In genomic region chr3:64357481-64357880, GRCh38 we compare ENCODE assay signal across 27 cellular contexts.
"Had no signal": no experiment of that assay in that cellular context is flagged by ENCODE, and none has a peak within 500 bp of the region (broad histone marks: within the 10 kb centered on the region; RNA-seq: fewer than 3 reads in every experiment).

No MANE protein-coding gene starts in this region.

- DNase-seq: cerebellar nuclear complex; dorsolateral prefrontal cortex; effector CD4-positive, alpha-beta T cell; foreskin keratinocyte; heart left ventricle; hippocampal formation; left ventricle myocardium superior; lower lobe of right lung; mucosa of descending colon; naive B cell; psoas muscle; right lobe of liver; small intestine; stimulated activated CD4-positive, alpha-beta T cell treated with anti-CD3 and anti-CD28 coated beads, Interleukin-15, amount 100 ng/mL, for 24 hours; stimulated activated CD4-positive, alpha-beta T cell treated with anti-CD3 and anti-CD28 coated beads, Interleukin-2, amount 100 ng/mL, for 48 hours; stimulated activated naive B cell treated with anti-CD40 and anti-IgM and Interleukin-4, amounts not matched to agents 10 μg/mL and 1 μg/mL and 100 μg/mL, for 72 hours; upper lobe of left lung; uterus had no signal

- H3K36me3 Mint-ChIP-seq: memory B cell; mesothelial cell of epicardium; naive B cell; natural killer cell treated with Interleukin-12 subunit alpha and Interleukin-12 subunit beta and Interleukin-15 and Interleukin-18, amount 100 ng/mL, for 72 hours; neural progenitor cell; stimulated activated naive B cell treated with anti-CD40 and anti-IgM and Interleukin-4, amounts not matched to agents 10 μg/mL and 1 μg/mL and 100 μg/mL, for 72 hours had no signal

- H3K4me3 ChIP-seq: dorsolateral prefrontal cortex, gastroesophageal sphincter, heart left ventricle, lower lobe of right lung, mucosa of descending colon, neural progenitor cell, psoas muscle, right lobe of liver, thoracic aorta, tibial nerve, upper lobe of left lung, uterus had no signal

- H3K27me3 ChIP-seq: foreskin keratinocyte, gastroesophageal sphincter, heart left ventricle, neural progenitor cell, right lobe of liver, tibial nerve, upper lobe of left lung, uterus had no signal

- H3K9me3 ChIP-seq: gastroesophageal sphincter, heart left ventricle, lower lobe of right lung, mucosa of descending colon, psoas muscle, right lobe of liver, thoracic aorta, tibial nerve, upper lobe of left lung, uterus had no signal

- H3K4me2 ChIP-seq: neural progenitor cell had no signal

- H3K36me3 ChIP-seq: gastroesophageal sphincter, heart left ventricle, lower lobe of right lung, neural progenitor cell, right lobe of liver, thoracic aorta, tibial nerve, upper lobe of left lung, uterus had no signal

- H3K4me3 Mint-ChIP-seq: memory B cell; mesothelial cell of epicardium; naive B cell; natural killer cell treated with Interleukin-12 subunit alpha and Interleukin-12 subunit beta and Interleukin-15 and Interleukin-18, amount 100 ng/mL, for 72 hours; neural progenitor cell; stimulated activated naive B cell treated with anti-CD40 and anti-IgM and Interleukin-4, amounts not matched to agents 10 μg/mL and 1 μg/mL and 100 μg/mL, for 72 hours; stimulated activated naive CD8-positive, alpha-beta T cell treated with anti-CD3 and anti-CD28 coated beads, Interleukin-15, Interleukin-2, amounts not matched to agents 100 ng/mL and 50 ng/mL, for 24 hours had no signal

- H3K27ac ChIP-seq: dorsolateral prefrontal cortex, epithelial cell of prostate, foreskin keratinocyte, gastroesophageal sphincter, heart left ventricle, lower lobe of right lung, neural progenitor cell, psoas muscle, right lobe of liver, thoracic aorta, tibial nerve, uterus had no signal

- H2AFZ ChIP-seq: neural progenitor cell had no signal

- H3K9ac ChIP-seq: neural progenitor cell had no signal

- H3K27me3 Mint-ChIP-seq: naive B cell; natural killer cell treated with Interleukin-12 subunit alpha and Interleukin-12 subunit beta and Interleukin-15 and Interleukin-18, amount 100 ng/mL, for 72 hours; stimulated activated naive B cell treated with anti-CD40 and anti-IgM and Interleukin-4, amounts not matched to agents 10 μg/mL and 1 μg/mL and 100 μg/mL, for 72 hours; stimulated activated naive CD8-positive, alpha-beta T cell treated with anti-CD3 and anti-CD28 coated beads, Interleukin-15, Interleukin-2, amounts not matched to agents 100 ng/mL and 50 ng/mL, for 24 hours had no signal

- H3K4me1 ChIP-seq: psoas muscle, right lobe of liver, uterus had no signal

- H3K4me1 Mint-ChIP-seq: stimulated activated naive B cell treated with anti-CD40 and anti-IgM and Interleukin-4, amounts not matched to agents 10 μg/mL and 1 μg/mL and 100 μg/mL, for 72 hours had no signal

- H3K9me3 Mint-ChIP-seq: memory B cell; mesothelial cell of epicardium; neural progenitor cell; stimulated activated naive B cell treated with anti-CD40 and anti-IgM and Interleukin-4, amounts not matched to agents 10 μg/mL and 1 μg/mL and 100 μg/mL, for 72 hours; stimulated activated naive CD8-positive, alpha-beta T cell treated with anti-CD3 and anti-CD28 coated beads, Interleukin-15, Interleukin-2, amounts not matched to agents 100 ng/mL and 50 ng/mL, for 24 hours had no signal

- H3K27ac Mint-ChIP-seq: memory B cell; mesothelial cell of epicardium; naive B cell; natural killer cell treated with Interleukin-12 subunit alpha and Interleukin-12 subunit beta and Interleukin-15 and Interleukin-18, amount 100 ng/mL, for 72 hours; neural progenitor cell; stimulated activated naive B cell treated with anti-CD40 and anti-IgM and Interleukin-4, amounts not matched to agents 10 μg/mL and 1 μg/mL and 100 μg/mL, for 72 hours; stimulated activated naive CD8-positive, alpha-beta T cell treated with anti-CD3 and anti-CD28 coated beads, Interleukin-15, Interleukin-2, amounts not matched to agents 100 ng/mL and 50 ng/mL, for 24 hours had no signal
